Comparison of ENCODE assay signal across 9 cellular contexts in the genomic region with DNA sequence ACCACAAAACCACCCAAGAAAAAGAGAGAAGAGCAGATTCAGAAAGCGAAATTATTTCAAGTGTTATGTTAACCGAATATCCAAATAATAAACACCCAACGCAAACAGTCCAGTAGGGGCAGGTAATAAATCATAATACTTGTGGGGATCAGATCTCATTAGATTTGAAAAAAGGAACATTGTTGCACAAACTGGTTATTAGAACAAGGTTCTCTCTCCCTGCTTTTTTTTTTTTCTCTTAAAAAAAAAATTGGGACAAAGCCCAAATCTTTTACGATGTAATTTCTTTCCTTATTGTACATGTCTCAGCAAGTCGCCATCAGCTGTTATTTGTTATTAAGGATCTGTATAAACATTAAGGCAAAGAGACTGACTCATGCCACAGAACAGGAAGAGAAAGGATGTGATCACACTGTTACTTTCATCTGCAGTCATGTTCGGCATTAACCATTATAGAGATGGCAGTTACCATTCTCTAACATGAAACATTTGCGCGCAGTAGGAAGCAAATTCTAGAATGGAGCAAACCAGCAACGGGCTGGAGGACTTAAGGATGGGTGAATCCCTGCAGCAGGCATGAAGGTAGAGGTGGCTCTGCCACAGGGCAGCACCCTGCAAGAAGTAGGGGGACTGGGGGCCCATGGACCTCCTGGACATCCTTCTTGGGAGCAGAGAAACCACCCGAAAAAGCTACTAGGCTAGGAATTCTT. TPM values are rescaled to one million over a fixed set of nuclear protein-coding genes. Genes with fewer than 3 reads are reported as not detected.
DNase-seq lines count a peak whose midpoint lies in the region; ATAC-seq and TF ChIP-seq lines count a peak whose summit lies in the region.
"Had no signal": no experiment of that assay in that cellular context is flagged by ENCODE, and none has a peak within 500 bp of the region (broad histone marks: within the 10 kb centered on the region; RNA-seq: fewer than 3 reads in every experiment).

No MANE protein-coding gene starts in this region.

- H3K27ac Mint-ChIP-seq in activated T-helper 17 cell treated with anti-CD3 and anti-CD28 coated beads, Interleukin-2, amount 50 U/mL, for 72 hours: peak overlapping the region; percentile 93

- no peaks in the 10 kb centered on the region for H3K27me3 ChIP-seq in AG04450 (ENCODE audit: control insufficient read depth, insufficient read depth, low read length)

- peak overlapping the region; percentile 12; the same call in 1 of the 2 replicates for H3K4me3 ChIP-seq in AG04450 (ENCODE audit: low read depth, low read length)

- no peaks in the 10 kb centered on the region for H3K36me3 Mint-ChIP-seq in activated T-helper 17 cell treated with anti-CD3 and anti-CD28 coated beads, Interleukin-2, amount 50 U/mL, for 72 hours (ENCODE audit: low read depth)

- CTCF ChIA-PET in AG04450 (lab: Charles Lee): no interaction called here

- peaks cover 31% of the 10 kb centered on the region for H3K4me1 Mint-ChIP-seq in activated T-helper 17 cell treated with anti-CD3 and anti-CD28 coated beads, Interleukin-2, amount 50 U/mL, for 72 hours

- TF ChIP-seq CTCF in AG04450 (IDR thresholded peaks at IDR 0.05; ENCODE audit: low read depth, low read length) (no peak), omental fat pad (IDR thresholded peaks at IDR 0.05) (no peak)

- DNase-seq in AG04450 (ENCODE audit: low read depth, low spot score) (peak; percentile 63), HPDE6-E6E7 (ENCODE audit: extremely low spot score) (peak; percentile 31), iris pigment epithelial cell (ENCODE audit: low read depth) (peak; percentile 90), HK-2 (ENCODE audit: unreplicated experiment) (no peak), medulla oblongata (ENCODE audit: extremely low spot score) (no peak), globus pallidus (ENCODE audit: low spot score) (no peak), omental fat pad (ENCODE audit: low spot score) (no peak)

- no peaks in the 10 kb centered on the region for H3K27me3 Mint-ChIP-seq in activated T-helper 17 cell treated with anti-CD3 and anti-CD28 coated beads, Interleukin-2, amount 50 U/mL, for 72 hours

- ATAC-seq in activated T-helper 17 cell treated with anti-CD3 and anti-CD28 coated beads, Interleukin-2, amount 50 U/mL, for 72 hours (replicated peaks): peak; percentile 89
- ATAC-seq in omental fat pad (ENCODE audit: low FRiP score): no peak
- ATAC-seq: Panc1 had no signal

- H3K9me3 Mint-ChIP-seq in activated T-helper 17 cell treated with anti-CD3 and anti-CD28 coated beads, Interleukin-2, amount 50 U/mL, for 72 hours: no peaks in the 10 kb centered on the region

- peak overlapping the region; percentile 88 for H3K4me3 Mint-ChIP-seq in activated T-helper 17 cell treated with anti-CD3 and anti-CD28 coated beads, Interleukin-2, amount 50 U/mL, for 72 hours

- POLR2A ChIA-PET in AG04450 (lab: Yijun Ruan, JAX): interaction anchor here (0.7 to 0.9 kb wide), 2 partner anchors 943 to 1859 kb away, joined by 3 to 4 read pairs; no protein-coding TSS in a partner anchor

- no peaks in the 10 kb centered on the region for H3K9me3 ChIP-seq in AG04450 (ENCODE audit: control insufficient read depth, insufficient read depth, low read length)

- H3K27ac ChIP-seq in AG04450 (ENCODE audit: low read depth, low read length): peak overlapping the region; percentile 71

RNA-seq across cellular contexts. Expression of gene EPHA4, which starts 42.0 kb away (rescaled TPM):
- polyA plus RNA-seq in AG04450 (2011; rRNA removed): 36.9 and 37.9 TPM in 2 replicates
- polyA minus RNA-seq in AG04450 (2011; rRNA and poly(A)+ RNA removed): 63.4 and 106 TPM in 2 replicates
- total RNA-seq in activated T-helper 17 cell treated with anti-CD3 and anti-CD28 coated beads, Interleukin-2, amount 50 U/mL, for 72 hours: 10 to 100 TPM in 1 of 2 donors, 1 to 10 TPM in 1; 8.0 to 13.8 TPM
- 10 to 100 TPM; 18.5 to 43.0 (median 23.6) TPM for total RNA-seq in omental fat pad

Comparison
In these comparisons a context has a peak if more than half of its experiments do, and no peak if none do; other contexts are left out.
1. DNase-seq: peak in AG04450 (single experiment), HPDE6-E6E7 (single experiment) and iris pigment epithelial cell (single experiment); none in HK-2 (single experiment), medulla oblongata (single experiment), globus pallidus (single experiment) and omental fat pad (single experiment).